Comparison of ENCODE assay signal across 1 cellular context in the genomic region with DNA sequence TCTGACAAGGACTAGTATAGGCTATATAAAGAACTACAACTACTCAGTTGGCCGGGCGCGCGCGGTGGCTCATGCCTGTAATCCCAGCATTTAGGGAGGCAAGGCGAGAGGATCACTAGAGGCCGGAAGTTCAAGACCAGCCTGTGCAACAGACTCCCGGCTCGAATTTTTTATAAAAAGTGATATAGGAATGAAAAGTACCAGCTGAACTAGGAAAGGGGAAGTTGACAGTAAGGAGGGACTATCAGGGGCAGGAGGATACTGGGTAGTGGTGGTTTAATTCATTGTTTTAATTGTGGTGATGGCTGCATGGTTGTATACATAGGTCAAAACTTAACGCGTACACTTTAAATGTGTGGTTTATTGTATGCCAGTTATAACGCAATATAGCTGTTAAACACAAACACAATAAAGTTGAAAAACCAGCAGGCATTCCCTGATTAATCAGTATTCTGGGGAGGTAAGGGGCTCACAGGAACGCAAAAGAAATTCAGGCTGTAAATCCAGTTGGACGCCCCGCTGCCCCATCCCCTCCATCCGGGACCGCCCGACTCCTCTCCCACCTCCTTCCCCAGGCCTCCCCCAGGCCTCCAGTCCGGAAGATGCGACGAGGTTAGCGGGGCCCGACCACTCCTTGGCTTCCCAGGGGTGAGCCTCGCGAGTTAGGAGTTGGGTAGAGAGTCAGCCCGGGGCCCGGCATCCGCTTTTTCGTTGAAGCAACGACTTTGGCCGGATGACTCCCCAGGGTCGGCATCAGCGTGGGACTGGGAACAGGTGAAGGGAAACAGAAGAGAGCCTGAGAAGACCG.
TF ChIP-seq lines count a peak whose summit lies in the region.

No MANE protein-coding gene starts in this region.

TF ChIP-seq in SK-N-SH, 30 proteins besides CTCF, POLR2A, EP300 and RAD21 (continued from another document):
- TF ChIP-seq, protein P1, sequence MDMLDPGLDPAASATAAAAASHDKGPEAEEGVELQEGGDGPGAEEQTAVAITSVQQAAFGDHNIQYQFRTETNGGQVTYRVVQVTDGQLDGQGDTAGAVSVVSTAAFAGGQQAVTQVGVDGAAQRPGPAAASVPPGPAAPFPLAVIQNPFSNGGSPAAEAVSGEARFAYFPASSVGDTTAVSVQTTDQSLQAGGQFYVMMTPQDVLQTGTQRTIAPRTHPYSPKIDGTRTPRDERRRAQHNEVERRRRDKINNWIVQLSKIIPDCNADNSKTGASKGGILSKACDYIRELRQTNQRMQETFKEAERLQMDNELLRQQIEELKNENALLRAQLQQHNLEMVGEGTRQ (IDR thresholded peaks at IDR 0.05; ENCODE audit: borderline replicate concordance, low read depth, low read length), result no peak
- TF ChIP-seq FOXJ3 (CRISPR knock-in tag; IDR thresholded peaks at IDR 0.05) (no peak), FOSL2 (IDR thresholded peaks at IDR 0.05; ENCODE audit: borderline replicate concordance, low read depth) (no peak), NFIC (IDR thresholded peaks at IDR 0.05; ENCODE audit: borderline replicate concordance) (no peak), SIN3A (IDR thresholded peaks at IDR 0.05; ENCODE audit: borderline replicate concordance, low read depth, low read length) (0 out of 2 replicates have a peak, but pooled peaks have one; percentile 50), SMC3 (IDR thresholded peaks at IDR 0.05; ENCODE audit: low read depth, low read length) (no peak), NRF1 (IDR thresholded peaks at IDR 0.05; ENCODE audit: low read depth, low read length) (no peak), RXRA (IDR thresholded peaks at IDR 0.05; ENCODE audit: borderline replicate concordance, low read depth) (no peak), EZH2phosphoT487 (IDR thresholded peaks at IDR 0.05; ENCODE audit: borderline replicate concordance, low read depth) (no peak), TCF12 (IDR thresholded peaks at IDR 0.05) (no peak), GABPA (IDR thresholded peaks at IDR 0.05; ENCODE audit: low read depth) (no peak), MXI1 (IDR thresholded peaks at IDR 0.05; ENCODE audit: low read depth, low read length) (no peak), TAF1 (IDR thresholded peaks at IDR 0.05; ENCODE audit: borderline replicate concordance, low read depth, low read length) (peak; percentile 56; the same call in 1 of the 2 replicates), MAX (IDR thresholded peaks at IDR 0.05; ENCODE audit: low read depth) (no peak), CHD2 (IDR thresholded peaks at IDR 0.05; ENCODE audit: low read length, partially characterized antibody) (no peak), YY1 (IDR thresholded peaks at IDR 0.05; ENCODE audit: low read depth) (0 out of 2 replicates have a peak, but pooled peaks have one; percentile 17), JUND (IDR thresholded peaks at IDR 0.05) (no peak), MEF2A (IDR thresholded peaks at IDR 0.05; ENCODE audit: borderline replicate concordance, low read depth) (no peak), ZBTB33 (IDR thresholded peaks at IDR 0.05; ENCODE audit: borderline replicate concordance, low read depth) (no peak), RFX5 (IDR thresholded peaks at IDR 0.05; ENCODE audit: low read length) (no peak), RCOR1 (IDR thresholded peaks at IDR 0.05; ENCODE audit: low read length) (no peak; the same call in 1 of the 2 replicates)
- TF ChIP-seq, protein P2, sequence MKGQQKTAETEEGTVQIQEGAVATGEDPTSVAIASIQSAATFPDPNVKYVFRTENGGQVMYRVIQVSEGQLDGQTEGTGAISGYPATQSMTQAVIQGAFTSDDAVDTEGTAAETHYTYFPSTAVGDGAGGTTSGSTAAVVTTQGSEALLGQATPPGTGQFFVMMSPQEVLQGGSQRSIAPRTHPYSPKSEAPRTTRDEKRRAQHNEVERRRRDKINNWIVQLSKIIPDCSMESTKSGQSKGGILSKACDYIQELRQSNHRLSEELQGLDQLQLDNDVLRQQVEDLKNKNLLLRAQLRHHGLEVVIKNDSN (IDR thresholded peaks at IDR 0.05; ENCODE audit: borderline replicate concordance, low read depth), result no peak
TF ChIP-seq in SK-N-SH: peak in this region for 6.
